Comparison of ENCODE assay signal across 11 cellular contexts in the genomic region with DNA sequence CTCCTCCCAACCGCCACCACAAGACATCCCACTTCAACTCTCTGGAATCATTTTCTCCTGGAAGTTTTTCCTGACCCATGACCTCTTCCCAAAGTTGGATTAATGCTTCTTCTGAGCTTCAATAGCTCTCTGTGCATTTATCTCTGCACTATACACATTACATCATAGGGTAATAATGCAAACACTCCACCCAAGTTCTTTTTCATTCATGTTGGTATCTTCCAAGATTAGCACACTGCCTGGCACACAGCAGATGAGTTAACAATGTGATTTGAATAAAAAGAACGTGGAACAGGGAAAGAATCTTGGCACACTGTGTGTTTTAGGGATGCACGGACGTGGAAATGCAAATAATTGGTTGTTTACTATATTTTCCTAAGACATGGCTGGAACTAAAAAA. TPM values are rescaled to one million over a fixed set of nuclear protein-coding genes. Genes with fewer than 3 reads are reported as not detected.
DNase-seq lines count a peak whose midpoint lies in the region; ATAC-seq and TF ChIP-seq lines count a peak whose summit lies in the region.
"Had no signal": no experiment of that assay in that cellular context is flagged by ENCODE, and none has a peak within 500 bp of the region (broad histone marks: within the 10 kb centered on the region; RNA-seq: fewer than 3 reads in every experiment).

No MANE protein-coding gene starts in this region.

- H3K27me3 ChIP-seq in CD4-positive, alpha-beta T cell (ENCODE audit: control insufficient read depth, insufficient read depth, low read length) = no peaks in the 10 kb centered on the region
- H3K27me3 ChIP-seq in GM23338 (ENCODE audit: insufficient read depth) (no peaks in the 10 kb centered on the region), gastrocnemius medialis (no peaks in the 10 kb centered on the region)
- H3K27me3 ChIP-seq: BLaER1 treated with 17β-estradiol and CSF1 and Interleukin-3, amounts not matched to agents 10 nM and 100 nM; gastroesophageal sphincter had no signal

- POLR2A ChIA-PET in CD4-positive, alpha-beta T cell (lab: Charles Lee) = no interaction called here
- POLR2A ChIA-PET in naive thymus-derived CD8-positive, alpha-beta T cell (lab: Charles Lee) = no interaction called here

- in situ Hi-C loops in gastrocnemius medialis (cut with MboI; ENCODE audit: low sequenced_read_pairs in 4 of 4) = no loop called here

- H3K36me3 Mint-ChIP-seq in CD4-positive, alpha-beta T cell (ENCODE audit: low read depth) = peaks cover 13% of the 10 kb centered on the region
- peaks cover 7% of the 10 kb centered on the region; the same call in 2 of the 3 replicates for H3K36me3 Mint-ChIP-seq in GM23338 (ENCODE audit: low read depth)
- peaks cover 5% of the 10 kb centered on the region for H3K36me3 Mint-ChIP-seq in activated naive CD8-positive, alpha-beta T cell treated with anti-CD3 and anti-CD28 coated beads, Interleukin-2, amount 50 U/mL, for 24 hours (ENCODE audit: low read depth)
- H3K36me3 Mint-ChIP-seq in naive thymus-derived CD8-positive, alpha-beta T cell = peaks cover 0 to 5% (median 2%) of the 10 kb centered on the region in 3 donors

- H3K36me3 ChIP-seq in GM23338 (ENCODE audit: insufficient read depth) = no peaks in the 10 kb centered on the region
- H3K36me3 ChIP-seq in gastrocnemius medialis = no peaks in the 10 kb centered on the region
- H3K36me3 ChIP-seq: gastroesophageal sphincter had no signal

- H3K9me3 ChIP-seq in CD4-positive, alpha-beta T cell (ENCODE audit: control insufficient read depth, low read length) = no peaks in the 10 kb centered on the region
- no peaks in the 10 kb centered on the region for H3K9me3 ChIP-seq in gastrocnemius medialis
- H3K9me3 ChIP-seq: gastroesophageal sphincter had no signal

- no peaks in the 10 kb centered on the region for H3K9me2 ChIP-seq in GM23338 (ENCODE audit: insufficient read depth)

- intact Hi-C loops in CD4-positive, alpha-beta T cell (cut with DNase I, micrococcal nuclease) = loop anchor here (5.0 to 10.0 kb wide), 3 partner anchors 156 to 617 kb away; partner anchors contain the start of genes LMBRD1 (in 2 of the 2), SMAP1 (in 2 of the 2) and SDHAF4 (in 1 of the 2)
- intact Hi-C loops in gastrocnemius medialis (cut with DNase I; ENCODE audit: low total_unique reads) = loop anchor here (5.0 kb wide), 1 partner anchor 156 kb away; the partner anchor contains the start of gene SDHAF4

- H3K4me3 ChIP-seq in GM23338 (no peak overlapping the region), gastrocnemius medialis (no peak overlapping the region)

- H3K27ac ChIP-seq in CD4-positive, alpha-beta T cell (ENCODE audit: low read depth, low read length) = no peak overlapping the region
- H3K27ac ChIP-seq in GM23338 (ENCODE audit: low read depth) = no peak overlapping the region
- no peak overlapping the region for H3K27ac ChIP-seq in gastrocnemius medialis
- H3K27ac ChIP-seq: gastroesophageal sphincter had no signal

- H3K27ac Mint-ChIP-seq in CD4-positive, alpha-beta T cell = no peak overlapping the region
- no peak overlapping the region for H3K27ac Mint-ChIP-seq in GM23338
- no peak overlapping the region for H3K27ac Mint-ChIP-seq in activated naive CD8-positive, alpha-beta T cell treated with anti-CD3 and anti-CD28 coated beads, Interleukin-2, amount 50 U/mL, for 24 hours
- H3K27ac Mint-ChIP-seq in naive thymus-derived CD8-positive, alpha-beta T cell = peak overlapping the region in 2 of 10 donors; percentile 8 to 63

- peaks cover 23% of the 10 kb centered on the region for H3K4me1 Mint-ChIP-seq in CD4-positive, alpha-beta T cell (ENCODE audit: low read depth)
- H3K4me1 Mint-ChIP-seq in GM23338 = peaks cover 12% of the 10 kb centered on the region
- H3K4me1 Mint-ChIP-seq in activated naive CD8-positive, alpha-beta T cell treated with anti-CD3 and anti-CD28 coated beads, Interleukin-2, amount 50 U/mL, for 24 hours = peaks cover 31% of the 10 kb centered on the region
- H3K4me1 Mint-ChIP-seq in naive thymus-derived CD8-positive, alpha-beta T cell = peaks cover 12 to 23% (median 19%) of the 10 kb centered on the region in 4 donors

- H3K9me3 Mint-ChIP-seq in CD4-positive, alpha-beta T cell = no peaks in the 10 kb centered on the region
- no peaks in the 10 kb centered on the region for H3K9me3 Mint-ChIP-seq in GM23338
- H3K9me3 Mint-ChIP-seq in activated naive CD8-positive, alpha-beta T cell treated with anti-CD3 and anti-CD28 coated beads, Interleukin-2, amount 50 U/mL, for 24 hours = no peaks in the 10 kb centered on the region
- no peaks in the 10 kb centered on the region for H3K9me3 Mint-ChIP-seq in naive thymus-derived CD8-positive, alpha-beta T cell

- DNase-seq in CD4-positive, alpha-beta T cell = no peak
- no peak for DNase-seq in GM23338 (ENCODE audit: low spot score)
- DNase-seq in activated naive CD8-positive, alpha-beta T cell treated with anti-CD3 and anti-CD28 coated beads, Interleukin-2, amount 50 U/mL, for 24 hours = no peak
- DNase-seq in naive thymus-derived CD8-positive, alpha-beta T cell = no peak
- no peak for DNase-seq in gastrocnemius medialis
- DNase-seq: activated CD4-positive, alpha-beta T cell treated with anti-CD3 and anti-CD28 coated beads for 1 hour had no signal

- no peaks in the 10 kb centered on the region for H3F3A ChIP-seq in GM23338 (replicated peaks; ENCODE audit: low read depth)

- CTCF ChIA-PET in CD4-positive, alpha-beta T cell (lab: Charles Lee) = no interaction called here

- H3K79me2 ChIP-seq in GM23338 (replicated peaks; ENCODE audit: insufficient read depth) = peaks cover 32% of the 10 kb centered on the region

- ATAC-seq in CD4-positive, alpha-beta T cell (ENCODE audit: poor library complexity) = no peak
- ATAC-seq in GM23338 (no peak), HG03342 (IDR thresholded peaks at IDR 0.05; ENCODE audit: unreplicated experiment) (no peak), gastrocnemius medialis (no peak), GM18873 (IDR thresholded peaks at IDR 0.05; ENCODE audit: low FRiP score, unreplicated experiment) (no peak), GM21529 (IDR thresholded peaks at IDR 0.05; ENCODE audit: unreplicated experiment) (no peak)
- ATAC-seq in activated naive CD8-positive, alpha-beta T cell treated with anti-CD3 and anti-CD28 coated beads, Interleukin-2, amount 50 U/mL, for 24 hours = no peak
- ATAC-seq in naive thymus-derived CD8-positive, alpha-beta T cell = no peak
- ATAC-seq: gastroesophageal sphincter had no signal

- no peak overlapping the region for H3K4me2 ChIP-seq in GM23338

- peak overlapping the region; percentile 62 for H3K4me3 Mint-ChIP-seq in CD4-positive, alpha-beta T cell
- H3K4me3 Mint-ChIP-seq in GM23338 = peak overlapping the region; percentile 92
- peak overlapping the region; percentile 99 for H3K4me3 Mint-ChIP-seq in activated naive CD8-positive, alpha-beta T cell treated with anti-CD3 and anti-CD28 coated beads, Interleukin-2, amount 50 U/mL, for 24 hours
- H3K4me3 Mint-ChIP-seq in naive thymus-derived CD8-positive, alpha-beta T cell = peak overlapping the region in 7 of 10 donors; percentile 29 to 100 (median 92)

- peaks cover 5% of the 10 kb centered on the region for H3K27me3 Mint-ChIP-seq in CD4-positive, alpha-beta T cell
- H3K27me3 Mint-ChIP-seq in GM23338 (ENCODE audit: insufficient read depth, low read depth, poor library complexity) = peaks cover 13% of the 10 kb centered on the region
- H3K27me3 Mint-ChIP-seq in activated naive CD8-positive, alpha-beta T cell treated with anti-CD3 and anti-CD28 coated beads, Interleukin-2, amount 50 U/mL, for 24 hours = peaks cover 6% of the 10 kb centered on the region
- H3K27me3 Mint-ChIP-seq in naive thymus-derived CD8-positive, alpha-beta T cell = peaks cover 0 to 8% (median 0%) of the 10 kb centered on the region in 5 donors

- H3K4me1 ChIP-seq in GM23338 (ENCODE audit: insufficient read depth) (peaks cover 8% of the 10 kb centered on the region), gastrocnemius medialis (peaks cover 14 to 15% of the 10 kb centered on the region in 2 donors)

- H2AFZ ChIP-seq in GM23338 = no peak overlapping the region

- no peak for TF ChIP-seq POLR2A in gastrocnemius medialis (IDR thresholded peaks at IDR 0.05)

- TF ChIP-seq CTCF in CD4-positive, alpha-beta T cell (IDR thresholded peaks at IDR 0.05) = no peak
- TF ChIP-seq CTCF in GM23338 (conservative IDR thresholded peaks at IDR 0.05; ENCODE audit: low read depth in 2 of 2) (no peak), gastrocnemius medialis (IDR thresholded peaks at IDR 0.05 in 4 of 5, conservative IDR thresholded peaks at IDR 0.05 in 1 of 5) (no peak)

- no peaks in the 10 kb centered on the region for H4K20me1 ChIP-seq in GM23338 (replicated peaks; ENCODE audit: insufficient read depth)

TF ChIP-seq in GM23338, 12 proteins besides CTCF, POLR2A, EP300 and RAD21 (continues in another document):
- TF ChIP-seq JUNB (IDR thresholded peaks at IDR 0.05; ENCODE audit: unreplicated experiment) = no peak
- TF ChIP-seq CREB1 (CRISPR knock-in tag; IDR thresholded peaks at IDR 0.05; ENCODE audit: low read depth) = no peak
- TF ChIP-seq POLR2AphosphoS5 (IDR thresholded peaks at IDR 0.05; ENCODE audit: low read depth) = no peak
- TF ChIP-seq STAT1 (IDR thresholded peaks at IDR 0.05; ENCODE audit: unreplicated experiment) = no peak
- no peak for TF ChIP-seq EZH2phosphoT487 (IDR thresholded peaks at IDR 0.05; ENCODE audit: unreplicated experiment)
- TF ChIP-seq ZNF114 (CRISPR knock-in tag; IDR thresholded peaks at IDR 0.05) = no peak
- no peak for TF ChIP-seq EZH2 (IDR thresholded peaks at IDR 0.05; ENCODE audit: low read depth, unreplicated experiment)
- TF ChIP-seq NANOG (IDR thresholded peaks at IDR 0.05; ENCODE audit: borderline replicate concordance) = no peak
- TF ChIP-seq ZNF331 (CRISPR knock-in tag; IDR thresholded peaks at IDR 0.05; ENCODE audit: low read depth) = no peak

RNA-seq across cellular contexts. Expression of gene FAM135A, which starts 1.8 kb away (rescaled TPM):
- 1 to 10 TPM; 5.6 to 6.6 TPM for total RNA-seq in CD4-positive, alpha-beta T cell
- 65.8 and 68.7 TPM in 2 replicates for total RNA-seq in GM23338 (2014; rRNA removed; shearing (Covaris generic))
- polyA plus RNA-seq in GM23338 (2016; fragmentation: Nextera tagmentation; extraction: Ambion mirVana) = 24.8 and 35.2 TPM in 2 replicates
- 10 to 100 TPM; 10.9 to 11.5 TPM for total RNA-seq in naive thymus-derived CD8-positive, alpha-beta T cell
- 1 to 10 TPM; 2.9 to 3.9 (median 3.3) TPM for polyA plus RNA-seq in naive thymus-derived CD8-positive, alpha-beta T cell
- 10 to 100 TPM in 3 of 4 donors, 1 to 10 TPM in 1; 9.3 to 18.4 (median 12.9) TPM for total RNA-seq in gastrocnemius medialis
